Comparison of ENCODE assay signal across 16 cellular contexts in genomic region chr20:55515831-55516230, GRCh38.
"Had no signal": no experiment of that assay in that cellular context is flagged by ENCODE, and none has a peak within 500 bp of the region (broad histone marks: within the 10 kb centered on the region; RNA-seq: fewer than 3 reads in every experiment).

No MANE protein-coding gene starts in this region.

- ATAC-seq: activated CD8-positive, alpha-beta T cell treated with anti-CD3 and anti-CD28 coated beads for 36 hours; activated T-cell treated with anti-CD3 and anti-CD28 coated beads, Interleukin-2, amount 50 U/mL, for 72 hours; naive thymus-derived CD4-positive, alpha-beta T cell had no signal

- DNase-seq: activated CD4-positive, alpha-beta T cell treated with anti-CD3 and anti-CD28 coated beads for 1 hour; activated CD8-positive, alpha-beta memory T cell treated with anti-CD3 and anti-CD28 coated beads, Interleukin-2, amount 50 U/mL, for 4 hours; activated CD8-positive, alpha-beta T cell treated with anti-CD3 and anti-CD28 coated beads for 36 hours; activated naive CD8-positive, alpha-beta T cell treated with anti-CD3 and anti-CD28 coated beads, Interleukin-2, amount 10 ng/mL, durations not matched to agents 7 days and 5 days; activated T-cell treated with anti-CD3 and anti-CD28 coated beads, Interleukin-2, amount 50 U/mL, for 72 hours; anterior cingulate cortex; dorsolateral prefrontal cortex; esophagus squamous epithelium; foreskin fibroblast; head of caudate nucleus; naive thymus-derived CD4-positive, alpha-beta T cell; occipital lobe; stimulated activated CD4-positive, alpha-beta T cell treated with anti-CD3 and anti-CD28 coated beads, Interleukin-12 subunit alpha, Interleukin-12 subunit beta, amount 100 ng/mL, for 4 hours; stimulated activated naive CD4-positive, alpha-beta T cell treated with Interleukin-2 at 50 U/mL for 16 hours; upper lobe of left lung had no signal

- H3K36me3 ChIP-seq: esophagus squamous epithelium, suprapubic skin, upper lobe of left lung had no signal

- H3K9me3 ChIP-seq: esophagus squamous epithelium, suprapubic skin, upper lobe of left lung had no signal

- H3K27ac ChIP-seq: dorsolateral prefrontal cortex, esophagus squamous epithelium, suprapubic skin, upper lobe of left lung had no signal

- H3K4me3 ChIP-seq: dorsolateral prefrontal cortex, esophagus squamous epithelium, suprapubic skin, upper lobe of left lung had no signal

- H3K27me3 ChIP-seq: dorsolateral prefrontal cortex, esophagus squamous epithelium, suprapubic skin, upper lobe of left lung had no signal

- H3K4me1 ChIP-seq: esophagus squamous epithelium, suprapubic skin, upper lobe of left lung had no signal
